Comparison of ENCODE assay signal across 10 cellular contexts in genomic region chr2:232487385-232488096, GRCh38. TPM values are rescaled to one million over a fixed set of nuclear protein-coding genes. Genes with fewer than 3 reads are reported as not detected.
DNase-seq lines count a peak whose midpoint lies in the region; ATAC-seq and TF ChIP-seq lines count a peak whose summit lies in the region.
"Had no signal": no experiment of that assay in that cellular context is flagged by ENCODE, and none has a peak within 500 bp of the region (broad histone marks: within the 10 kb centered on the region; RNA-seq: fewer than 3 reads in every experiment).

ECEL1 (minus strand) TSS chr2:232487834; CDS start chr2:232486653, 1,181 bp downstream.

- ATAC-seq in CD8-positive, alpha-beta T cell, result no peak
- ATAC-seq in HG02763 (IDR thresholded peaks at IDR 0.05; ENCODE audit: unreplicated experiment), result no peak

- H3K79me2 ChIP-seq in mammary epithelial cell (ENCODE audit: insufficient read depth, low read length), result no peaks in the 10 kb centered on the region
- H3K79me2 ChIP-seq in neural progenitor cell (ENCODE audit: low read depth), result no peaks in the 10 kb centered on the region

- H4K20me1 ChIP-seq in mammary epithelial cell (ENCODE audit: insufficient read depth, low read length) (no peaks in the 10 kb centered on the region), neural progenitor cell (ENCODE audit: low read depth) (peaks cover 43% of the 10 kb centered on the region)

- CTCF ChIA-PET in CD8-positive, alpha-beta T cell (lab: Charles Lee), result no interaction called here
- CTCF ChIA-PET in mammary epithelial cell (lab: Charles Lee; ENCODE audit: low non-redundant PET), result interaction anchor here (0.8 kb wide), 1 partner anchor 1960 kb away, joined by 4 read pairs; no protein-coding TSS in a partner anchor

- no peaks in the 10 kb centered on the region for H3K9me3 Mint-ChIP-seq in CD8-positive, alpha-beta T cell
- peaks cover 2% of the 10 kb centered on the region for H3K9me3 Mint-ChIP-seq in neural progenitor cell

- H3K27me3 ChIP-seq in CD8-positive, alpha-beta T cell (ENCODE audit: insufficient read depth, low read length), result no peaks in the 10 kb centered on the region
- H3K27me3 ChIP-seq in HUES48 (ENCODE audit: control insufficient read depth, insufficient read depth, low read length) (peaks cover 73% of the 10 kb centered on the region), mammary epithelial cell (ENCODE audit: insufficient read depth, low read length) (peaks cover 35% of the 10 kb centered on the region), neural progenitor cell (peaks cover 80% of the 10 kb centered on the region)

- H3K36me3 Mint-ChIP-seq in CD8-positive, alpha-beta T cell, result no peaks in the 10 kb centered on the region
- no peaks in the 10 kb centered on the region for H3K36me3 Mint-ChIP-seq in neural progenitor cell

- H3K9ac ChIP-seq in HUES48 (ENCODE audit: low read depth, low read length) (no peak within 1 kb of the TSS), mammary epithelial cell (ENCODE audit: insufficient read depth, low read length) (no peak within 1 kb of the TSS), neural progenitor cell (no peak within 1 kb of the TSS)

- peaks cover 7% of the 10 kb centered on the region for H3K4me1 Mint-ChIP-seq in CD8-positive, alpha-beta T cell (ENCODE audit: low read depth)
- peaks cover 16% of the 10 kb centered on the region for H3K4me1 Mint-ChIP-seq in neural progenitor cell

- no peak within 1 kb of the TSS for H3K27ac Mint-ChIP-seq in CD8-positive, alpha-beta T cell
- no peak within 1 kb of the TSS for H3K27ac Mint-ChIP-seq in neural progenitor cell

- dilution Hi-C loops in mammary epithelial cell (cut with HindIII; ENCODE audit: low sequenced_read_pairs), result no loop called here

- no peak for DNase-seq in CD8-positive, alpha-beta T cell
- DNase-seq in mammary epithelial cell, result no peak
- DNase-seq in neural progenitor cell (ENCODE audit: low spot score), result peak; percentile 78
- DNase-seq in globus pallidus (ENCODE audit: low spot score), result no peak
- no peak for DNase-seq in HuH-7.5 (ENCODE audit: low spot score)
- no peak for DNase-seq in DMS153 (lab: John Stamatoyannopoulos, UW)

- H3K4me2 ChIP-seq in mammary epithelial cell (ENCODE audit: insufficient read depth, low read depth, low read length) (peak within 1 kb of the TSS; percentile 47), neural progenitor cell (peak within 1 kb of the TSS; percentile 92)

- in situ Hi-C loops in mammary epithelial cell (cut with MboI; ENCODE audit: low sequenced_read_pairs in 2 of 2), result no loop called here

- no peaks in the 10 kb centered on the region for H3K36me3 ChIP-seq in CD8-positive, alpha-beta T cell (ENCODE audit: insufficient read depth, low read length)
- H3K36me3 ChIP-seq in HUES48 (ENCODE audit: control insufficient read depth, insufficient read depth, low read length) (no peaks in the 10 kb centered on the region), mammary epithelial cell (ENCODE audit: insufficient read depth, low read length) (no peaks in the 10 kb centered on the region), neural progenitor cell (no peaks in the 10 kb centered on the region)

- peaks cover 18% of the 10 kb centered on the region for H3F3A ChIP-seq in neural progenitor cell (ENCODE audit: low read depth)

- intact Hi-C loops in CD8-positive, alpha-beta T cell (cut with DNase I, micrococcal nuclease), result no loop called here
- intact Hi-C loops in mammary epithelial cell (cut with micrococcal nuclease), result no loop called here

- H2AFZ ChIP-seq in mammary epithelial cell (ENCODE audit: low read depth, low read length) (no peak within 1 kb of the TSS), neural progenitor cell (replicated peaks) (peak within 1 kb of the TSS; percentile 92)

- H3K4me3 ChIP-seq in CD8-positive, alpha-beta T cell (ENCODE audit: low read depth, low read length), result no peak within 1 kb of the TSS
- H3K4me3 ChIP-seq in HUES48 (ENCODE audit: low read depth, low read length), result peak within 1 kb of the TSS; percentile 58
- no peak within 1 kb of the TSS for H3K4me3 ChIP-seq in mammary epithelial cell (replicated peaks in 1 of 3; ENCODE audit: insufficient read depth in 1 of 3, low read depth in 2 of 3, low read length in 3 of 3)
- H3K4me3 ChIP-seq in neural progenitor cell, result peak within 1 kb of the TSS; percentile 61

- no TSS peak for BruUV-seq in mammary epithelial cell (replicated peaks; lab: Mats Ljungman, UMichigan)

- WGBS in mammary epithelial cell (ENCODE audit: low coverage, missing lambda C conversion rate), result 0% methylated on average over 6 of the region's 102 CpGs

- H3K4me1 ChIP-seq in CD8-positive, alpha-beta T cell (ENCODE audit: insufficient read depth, low read length), result no peaks in the 10 kb centered on the region
- H3K4me1 ChIP-seq in HUES48 (ENCODE audit: control insufficient read depth, insufficient read depth, low read length) (peaks cover 21% of the 10 kb centered on the region), mammary epithelial cell (ENCODE audit: insufficient read depth, low read length) (no peaks in the 10 kb centered on the region), neural progenitor cell (peaks cover 34% of the 10 kb centered on the region)

- no peak within 1 kb of the TSS for H3K27ac ChIP-seq in CD8-positive, alpha-beta T cell (ENCODE audit: low read depth, low read length)
- H3K27ac ChIP-seq in HUES48 (ENCODE audit: low read depth, low read length) (no peak within 1 kb of the TSS), mammary epithelial cell (ENCODE audit: insufficient read depth, low read depth, low read length) (no peak within 1 kb of the TSS), neural progenitor cell (no peak within 1 kb of the TSS)

- POLR2A ChIA-PET in CD8-positive, alpha-beta T cell (lab: Charles Lee), result no interaction called here

- peaks cover 36% of the 10 kb centered on the region for H3K27me3 Mint-ChIP-seq in CD8-positive, alpha-beta T cell (ENCODE audit: low read depth)
- peaks cover 62% of the 10 kb centered on the region for H3K27me3 Mint-ChIP-seq in neural progenitor cell (ENCODE audit: insufficient read depth, low read depth)

- H3K9me3 ChIP-seq in CD8-positive, alpha-beta T cell (ENCODE audit: low read length), result no peaks in the 10 kb centered on the region
- H3K9me3 ChIP-seq in HUES48 (ENCODE audit: control insufficient read depth, insufficient read depth, low read length) (no peaks in the 10 kb centered on the region), mammary epithelial cell (replicated peaks; ENCODE audit: insufficient read depth, low read length) (no peaks in the 10 kb centered on the region), neural progenitor cell (ENCODE audit: low read depth) (no peaks in the 10 kb centered on the region)

- H3K4me3 Mint-ChIP-seq in CD8-positive, alpha-beta T cell, result peak within 1 kb of the TSS; percentile 56
- H3K4me3 Mint-ChIP-seq in neural progenitor cell, result peak within 1 kb of the TSS; percentile 77

- TF ChIP-seq CTCF in CD8-positive, alpha-beta T cell (IDR thresholded peaks at IDR 0.05), result no peak
- TF ChIP-seq CTCF in mammary epithelial cell (conservative IDR thresholded peaks at IDR 0.05 in 1 of 2, IDR thresholded peaks at IDR 0.05 in 1 of 2; ENCODE audit: extremely low read depth in 1 of 2, insufficient read depth in 1 of 2, low read depth in 1 of 2, low read length in 2 of 2) (no peak), neural progenitor cell (IDR thresholded peaks at IDR 0.05) (no peak)

RNA-seq across cellular contexts. Expression of gene ECEL1, which starts in this region (rescaled TPM):
- not detected for total RNA-seq in CD8-positive, alpha-beta T cell
- not detected for total RNA-seq in mammary epithelial cell
- polyA plus RNA-seq in mammary epithelial cell, result not detected
- not detected for polyA minus RNA-seq in mammary epithelial cell
- 0.84 and 3.8 TPM in 2 replicates for total RNA-seq in neural progenitor cell (ENCODE audit: low replicate concordance)
- total RNA-seq: HT1080, mononuclear cell had no signal

Comparison
In these comparisons a context has a peak if more than half of its experiments do, and no peak if none do; other contexts are left out.
1. H3K4me3 ChIP-seq: peak in HUES48 (single experiment) and neural progenitor cell (single experiment); none in CD8-positive, alpha-beta T cell (single experiment) and mammary epithelial cell (0 of 3).